1 cellular context compared by ENCODE assay signal in genomic region chr1:32186491-32186890, GRCh38.
TF ChIP-seq lines count a peak whose summit lies in the region.

No MANE protein-coding gene starts in this region.

TF ChIP-seq in HepG2, 621 proteins besides CTCF, POLR2A, EP300 and RAD21:
- TF ChIP-seq RBFOX2 (IDR thresholded peaks at IDR 0.05; ENCODE audit: low read depth, low read length) (peak; percentile 55), ZEB1 (IDR thresholded peaks at IDR 0.05; ENCODE audit: insufficient replicate concordance, low read depth) (no peak)
